12 cellular contexts compared by ENCODE assay signal in the genomic region with DNA sequence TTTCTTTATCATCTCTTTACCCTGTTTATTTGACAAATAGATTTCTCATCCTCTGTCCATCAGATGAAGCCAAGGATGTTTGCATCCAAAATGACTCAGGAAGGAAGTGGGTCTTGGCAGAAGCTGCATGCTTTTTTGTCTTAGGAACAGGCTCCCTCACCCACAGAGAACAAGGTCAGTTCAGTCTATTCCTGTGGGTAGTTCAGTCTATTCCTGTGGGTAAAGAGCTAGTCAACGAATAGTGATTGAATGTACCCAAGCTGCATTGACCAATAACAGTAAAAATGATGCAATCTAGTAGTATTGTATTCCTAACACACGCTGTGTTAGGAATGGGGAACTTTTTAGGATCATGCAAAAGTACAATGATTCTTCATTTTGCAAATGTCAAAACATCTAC.
DNase-seq lines count a peak whose midpoint lies in the region; ATAC-seq, FAIRE-seq and TF ChIP-seq lines count a peak whose summit lies in the region.
"Had no signal": no experiment of that assay in that cellular context is flagged by ENCODE, and none has a peak within 500 bp of the region (broad histone marks: within the 10 kb centered on the region; RNA-seq: fewer than 3 reads in every experiment).

No MANE protein-coding gene starts in this region.

- no peaks in the 10 kb centered on the region for H3K27me3 Mint-ChIP-seq in activated T-helper 17 cell treated with anti-CD3 and anti-CD28 coated beads, Interleukin-2, amount 50 U/mL, for 72 hours

- H3K4me3 ChIP-seq in RWPE2 (ENCODE audit: severe bottlenecking) (no peak overlapping the region), psoas muscle (no peak overlapping the region)

- no peak for TF ChIP-seq CTCF in RWPE2 (IDR thresholded peaks at IDR 0.05; ENCODE audit: poor library complexity, severe bottlenecking)
- TF ChIP-seq CTCF in psoas muscle (IDR thresholded peaks at IDR 0.05), result no peak

- H3K4me1 ChIP-seq in RWPE2 (ENCODE audit: insufficient read depth, poor library complexity, severe bottlenecking), result peaks cover 5% of the 10 kb centered on the region
- H3K4me1 ChIP-seq in psoas muscle, result no peaks in the 10 kb centered on the region

- H3K27ac Mint-ChIP-seq in activated T-helper 17 cell treated with anti-CD3 and anti-CD28 coated beads, Interleukin-2, amount 50 U/mL, for 72 hours, result no peak overlapping the region

- H3K27me3 ChIP-seq in RWPE2 (ENCODE audit: insufficient read depth, poor library complexity, severe bottlenecking) (no peaks in the 10 kb centered on the region), psoas muscle (ENCODE audit: insufficient read depth in 3 of 3, low read length in 2 of 3) (peaks cover 0 to 3% (median 0%) of the 10 kb centered on the region in 3 donors)

- WGBS in psoas muscle, 3 donors, result 42 to 59% (median 49%) methylated on average over 2 of the region's 2 CpGs

- DNase-seq in EL, result peak; percentile 83
- no peak for DNase-seq in RWPE2 (ENCODE audit: low spot score)
- peak; percentile 97 for DNase-seq in fibroblast of peridontal ligament (ENCODE audit: extremely low read depth)
- no peak for DNase-seq in psoas muscle
- no peak for DNase-seq in posterior cingulate gyrus
- no peak for DNase-seq in GM19239 (ENCODE audit: insufficient read length, low spot score)
- DNase-seq: activated CD4-positive, alpha-beta T cell treated with anti-CD3 and anti-CD28 coated beads for 1 hour; activated naive CD4-positive, alpha-beta T cell treated with Interleukin-2 at 50 U/mL for 16 hours; NCI-H187; OCI-M1 had no signal

- H3K27ac ChIP-seq in RWPE2 (ENCODE audit: poor library complexity, severe bottlenecking) (no peak overlapping the region), psoas muscle (no peak overlapping the region)

- no peak for FAIRE-seq in GM19239 (lab: Jason Lieb, UNC)

- no peaks in the 10 kb centered on the region for H3K9me3 Mint-ChIP-seq in activated T-helper 17 cell treated with anti-CD3 and anti-CD28 coated beads, Interleukin-2, amount 50 U/mL, for 72 hours

- H3K36me3 Mint-ChIP-seq in activated T-helper 17 cell treated with anti-CD3 and anti-CD28 coated beads, Interleukin-2, amount 50 U/mL, for 72 hours (ENCODE audit: low read depth), result no peaks in the 10 kb centered on the region

- H3K4me1 Mint-ChIP-seq in activated T-helper 17 cell treated with anti-CD3 and anti-CD28 coated beads, Interleukin-2, amount 50 U/mL, for 72 hours, result no peaks in the 10 kb centered on the region

- peak; percentile 82 for ATAC-seq in RWPE2 (ENCODE audit: low read depth)
- ATAC-seq in psoas muscle, result peak; percentile 40 to 83 (median 66)
- ATAC-seq in activated T-helper 17 cell treated with anti-CD3 and anti-CD28 coated beads, Interleukin-2, amount 50 U/mL, for 72 hours (replicated peaks), result no peak
- ATAC-seq in HG03039 (IDR thresholded peaks at IDR 0.05; ENCODE audit: unreplicated experiment), result no peak

- no peak overlapping the region for H3K4me3 Mint-ChIP-seq in activated T-helper 17 cell treated with anti-CD3 and anti-CD28 coated beads, Interleukin-2, amount 50 U/mL, for 72 hours

- H3K36me3 ChIP-seq in RWPE2 (ENCODE audit: low read depth) (no peaks in the 10 kb centered on the region), psoas muscle (ENCODE audit: insufficient read depth in 1 of 2, low read depth in 1 of 2) (no peaks in the 10 kb centered on the region)

- H3K9me3 ChIP-seq in RWPE2 (ENCODE audit: severe bottlenecking), result no peaks in the 10 kb centered on the region
- H3K9me3 ChIP-seq in psoas muscle, result no peaks in the 10 kb centered on the region

- intact Hi-C loops in psoas muscle (cut with DNase I), result loop anchor here in 1 of 2 donors (10.0 kb wide), 1 partner anchor 55 kb away; no protein-coding TSS in a partner anchor
- intact Hi-C loops in posterior cingulate gyrus (cut with DNase I), result no loop called here

Comparison
In these comparisons a context has a peak if more than half of its experiments do, and no peak if none do; other contexts are left out.
1. DNase-seq: peak in EL (single experiment) and fibroblast of peridontal ligament (single experiment); none in RWPE2 (single experiment), psoas muscle (0 of 2), posterior cingulate gyrus (0 of 10) and GM19239 (single experiment).
2. ATAC-seq: peak in RWPE2 (single experiment) and psoas muscle (4 of 4); none in activated T-helper 17 cell treated with anti-CD3 and anti-CD28 coated beads, Interleukin-2, amount 50 U/mL, for 72 hours (single experiment) and HG03039 (single experiment).